Comparison of ENCODE assay signal across 8 cellular contexts in the genomic region with DNA sequence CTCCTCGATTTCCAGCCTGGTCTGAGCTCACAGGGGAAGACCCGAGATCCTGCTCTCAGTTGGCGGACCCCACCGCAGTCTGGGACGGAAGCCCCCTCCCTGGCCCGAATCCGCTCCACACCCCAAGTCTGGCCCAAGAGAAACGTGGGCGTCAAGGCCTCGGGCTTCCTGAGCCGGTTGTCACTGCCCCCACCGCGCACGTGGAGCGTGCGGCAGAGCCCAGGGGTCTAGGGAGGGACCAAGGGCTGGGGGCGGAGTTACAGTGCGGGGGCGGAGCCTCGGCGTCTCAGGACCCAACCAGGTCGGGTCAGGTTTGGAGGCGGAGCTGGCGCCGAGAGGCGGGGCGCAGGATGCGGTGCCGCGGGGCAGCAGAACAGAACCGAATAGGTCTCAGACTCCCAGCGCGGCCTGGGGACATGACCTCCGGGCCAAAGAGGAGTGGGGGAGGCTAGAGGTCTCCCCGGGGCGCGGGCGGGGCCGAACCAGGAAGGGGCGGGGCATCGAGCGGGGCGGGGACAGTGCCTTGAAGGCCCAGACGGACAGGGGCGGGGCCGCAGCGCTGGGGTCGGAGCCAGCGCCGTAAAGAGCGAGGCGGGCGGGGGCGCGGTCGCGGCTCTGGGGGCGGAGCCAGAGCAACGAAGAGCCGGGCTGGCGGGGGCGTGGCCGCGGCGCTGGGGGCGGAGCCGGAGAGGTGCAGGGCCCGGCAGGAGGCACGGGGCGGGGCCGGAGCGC. TPM values are rescaled to one million over a fixed set of nuclear protein-coding genes. Genes with fewer than 3 reads are reported as not detected.
DNase-seq lines count a peak whose midpoint lies in the region; ATAC-seq and TF ChIP-seq lines count a peak whose summit lies in the region.

No MANE protein-coding gene starts in this region.

- peak in 1 of 2 donors; percentile 13 for TF ChIP-seq RAD21 in liver (IDR thresholded peaks at IDR 0.05)

- peaks cover 0 to 34% (median 19%) of the 10 kb centered on the region in 4 donors for H3K4me1 ChIP-seq in liver (ENCODE audit: control insufficient read depth in 4 of 4, insufficient read depth in 4 of 4, low read length in 3 of 4)

- H3K36me3 ChIP-seq in liver (ENCODE audit: control insufficient read depth in 4 of 4, insufficient read depth in 3 of 4, low read depth in 1 of 4, low read length in 3 of 4) = peaks cover 0 to 4% (median 0%) of the 10 kb centered on the region in 4 donors

- H3K9me3 ChIP-seq in liver (ENCODE audit: control insufficient read depth in 4 of 4, low read length in 3 of 4) = no peaks in the 10 kb centered on the region

- no peak for TF ChIP-seq CTCF in AG10803 (conservative IDR thresholded peaks at IDR 0.05; ENCODE audit: low read length)
- no peak for TF ChIP-seq CTCF in liver (IDR thresholded peaks at IDR 0.05; ENCODE audit: low read depth, low read length, missing input control)

- H3K27me3 ChIP-seq in liver (ENCODE audit: control insufficient read depth in 4 of 4, insufficient read depth in 4 of 4, low read length in 3 of 4) = no peaks in the 10 kb centered on the region

- H3K4me3 ChIP-seq in AG10803 (ENCODE audit: low read length) (peak overlapping the region; percentile 68), liver (ENCODE audit: low read depth in 1 of 3, low read length in 3 of 3) (peak overlapping the region in 2 of 3 donors; percentile 15 to 55)

- WGBS in liver = 6% methylated on average over 72 of the region's 72 CpGs

- ATAC-seq in GM19025 (IDR thresholded peaks at IDR 0.05; ENCODE audit: low read depth, unreplicated experiment) = peak; percentile 60
- ATAC-seq in HG03342 (IDR thresholded peaks at IDR 0.05; ENCODE audit: unreplicated experiment) = peak; percentile 48

- H3K9ac ChIP-seq in liver (ENCODE audit: low read depth in 1 of 2, low read length in 2 of 2) = no peak overlapping the region

- DNase-seq in AG10803 (ENCODE audit: low read depth) = peak; percentile 92
- DNase-seq in NCI-H526 (lab: John Stamatoyannopoulos, UW) = peak; percentile 78 to 94
- DNase-seq in activated CD4-positive, alpha-beta T cell treated with anti-CD3 and anti-CD28 coated beads, Interleukin-2, amount 50 U/mL, for 4 hours = peak; percentile 98 to 99
- DNase-seq in dermis blood vessel endothelial cell = peak; percentile 96
- peak; percentile 99 to 100 for DNase-seq in stimulated activated CD4-positive, alpha-beta T cell treated with anti-CD3 and anti-CD28 coated beads, Interleukin-2, amount 100 ng/mL, for 48 hours

- peak overlapping the region; percentile 51 to 75 for H3K27ac ChIP-seq in liver (ENCODE audit: low read depth in 1 of 2, low read length in 2 of 2)

TF ChIP-seq in liver, 16 proteins besides CTCF, POLR2A, EP300 and RAD21:
- TF ChIP-seq, protein P1, sequence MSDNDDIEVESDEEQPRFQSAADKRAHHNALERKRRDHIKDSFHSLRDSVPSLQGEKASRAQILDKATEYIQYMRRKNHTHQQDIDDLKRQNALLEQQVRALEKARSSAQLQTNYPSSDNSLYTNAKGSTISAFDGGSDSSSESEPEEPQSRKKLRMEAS (IDR thresholded peaks at IDR 0.05) = no peak
- TF ChIP-seq FOXA1 (IDR thresholded peaks at IDR 0.05) = no peak
- TF ChIP-seq YY1 (IDR thresholded peaks at IDR 0.05) = no peak
- no peak for TF ChIP-seq GABPA (IDR thresholded peaks at IDR 0.05 in 1 of 2, conservative IDR thresholded peaks at IDR 0.05 in 1 of 2)
- TF ChIP-seq EGR1 (IDR thresholded peaks at IDR 0.05; ENCODE audit: low read depth in 2 of 2) = peak; percentile 17 to 52
- TF ChIP-seq, protein P2, sequence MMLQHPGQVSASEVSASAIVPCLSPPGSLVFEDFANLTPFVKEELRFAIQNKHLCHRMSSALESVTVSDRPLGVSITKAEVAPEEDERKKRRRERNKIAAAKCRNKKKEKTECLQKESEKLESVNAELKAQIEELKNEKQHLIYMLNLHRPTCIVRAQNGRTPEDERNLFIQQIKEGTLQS (IDR thresholded peaks at IDR 0.05) = no peak
- TF ChIP-seq FOXA2 (IDR thresholded peaks at IDR 0.05) = no peak
- peak; percentile 66 to 93 for TF ChIP-seq RXRA (IDR thresholded peaks at IDR 0.05)
- TF ChIP-seq SP1 (IDR thresholded peaks at IDR 0.05) = peak; percentile 84
- TF ChIP-seq, protein P3, sequence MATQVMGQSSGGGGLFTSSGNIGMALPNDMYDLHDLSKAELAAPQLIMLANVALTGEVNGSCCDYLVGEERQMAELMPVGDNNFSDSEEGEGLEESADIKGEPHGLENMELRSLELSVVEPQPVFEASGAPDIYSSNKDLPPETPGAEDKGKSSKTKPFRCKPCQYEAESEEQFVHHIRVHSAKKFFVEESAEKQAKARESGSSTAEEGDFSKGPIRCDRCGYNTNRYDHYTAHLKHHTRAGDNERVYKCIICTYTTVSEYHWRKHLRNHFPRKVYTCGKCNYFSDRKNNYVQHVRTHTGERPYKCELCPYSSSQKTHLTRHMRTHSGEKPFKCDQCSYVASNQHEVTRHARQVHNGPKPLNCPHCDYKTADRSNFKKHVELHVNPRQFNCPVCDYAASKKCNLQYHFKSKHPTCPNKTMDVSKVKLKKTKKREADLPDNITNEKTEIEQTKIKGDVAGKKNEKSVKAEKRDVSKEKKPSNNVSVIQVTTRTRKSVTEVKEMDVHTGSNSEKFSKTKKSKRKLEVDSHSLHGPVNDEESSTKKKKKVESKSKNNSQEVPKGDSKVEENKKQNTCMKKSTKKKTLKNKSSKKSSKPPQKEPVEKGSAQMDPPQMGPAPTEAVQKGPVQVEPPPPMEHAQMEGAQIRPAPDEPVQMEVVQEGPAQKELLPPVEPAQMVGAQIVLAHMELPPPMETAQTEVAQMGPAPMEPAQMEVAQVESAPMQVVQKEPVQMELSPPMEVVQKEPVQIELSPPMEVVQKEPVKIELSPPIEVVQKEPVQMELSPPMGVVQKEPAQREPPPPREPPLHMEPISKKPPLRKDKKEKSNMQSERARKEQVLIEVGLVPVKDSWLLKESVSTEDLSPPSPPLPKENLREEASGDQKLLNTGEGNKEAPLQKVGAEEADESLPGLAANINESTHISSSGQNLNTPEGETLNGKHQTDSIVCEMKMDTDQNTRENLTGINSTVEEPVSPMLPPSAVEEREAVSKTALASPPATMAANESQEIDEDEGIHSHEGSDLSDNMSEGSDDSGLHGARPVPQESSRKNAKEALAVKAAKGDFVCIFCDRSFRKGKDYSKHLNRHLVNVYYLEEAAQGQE (IDR thresholded peaks at IDR 0.05) = no peak
- no peak for TF ChIP-seq TAF1 (conservative IDR thresholded peaks at IDR 0.05)
- TF ChIP-seq, protein P4, sequence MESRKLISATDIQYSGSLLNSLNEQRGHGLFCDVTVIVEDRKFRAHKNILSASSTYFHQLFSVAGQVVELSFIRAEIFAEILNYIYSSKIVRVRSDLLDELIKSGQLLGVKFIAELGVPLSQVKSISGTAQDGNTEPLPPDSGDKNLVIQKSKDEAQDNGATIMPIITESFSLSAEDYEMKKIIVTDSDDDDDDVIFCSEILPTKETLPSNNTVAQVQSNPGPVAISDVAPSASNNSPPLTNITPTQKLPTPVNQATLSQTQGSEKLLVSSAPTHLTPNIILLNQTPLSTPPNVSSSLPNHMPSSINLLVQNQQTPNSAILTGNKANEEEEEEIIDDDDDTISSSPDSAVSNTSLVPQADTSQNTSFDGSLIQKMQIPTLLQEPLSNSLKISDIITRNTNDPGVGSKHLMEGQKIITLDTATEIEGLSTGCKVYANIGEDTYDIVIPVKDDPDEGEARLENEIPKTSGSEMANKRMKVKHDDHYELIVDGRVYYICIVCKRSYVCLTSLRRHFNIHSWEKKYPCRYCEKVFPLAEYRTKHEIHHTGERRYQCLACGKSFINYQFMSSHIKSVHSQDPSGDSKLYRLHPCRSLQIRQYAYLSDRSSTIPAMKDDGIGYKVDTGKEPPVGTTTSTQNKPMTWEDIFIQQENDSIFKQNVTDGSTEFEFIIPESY (IDR thresholded peaks at IDR 0.05) = no peak
- peak; percentile 80 for TF ChIP-seq NR2F2 (IDR thresholded peaks at IDR 0.05)
- peak in 1 of 2 donors; percentile 22 for TF ChIP-seq HNF4A (conservative IDR thresholded peaks at IDR 0.05)
- TF ChIP-seq HNF4G (IDR thresholded peaks at IDR 0.05) = no peak
- no peak for TF ChIP-seq JUND (IDR thresholded peaks at IDR 0.05)

RNA-seq across cellular contexts. Expression of a gene that starts 0.4 kb away (rescaled TPM):
- total RNA-seq in dermis blood vessel endothelial cell (1.4 and 1.6 TPM in 2 replicates), liver (10 to 100 TPM in 1 of 2 donors, 1 to 10 TPM in 1; 5.9 to 12.8 TPM)
- polyA plus RNA-seq in liver = 1 to 10 TPM in 1 of 2 donors, under 1 TPM in 1; 0.19 to 4.6 TPM

Comparison
In these comparisons a context has a peak if more than half of its experiments do, and no peak if none do; other contexts are left out.
1. Peak in every context shown above with its lines: DNase-seq, ATAC-seq, H3K4me3 ChIP-seq and H3K27ac ChIP-seq.